In the genomic region with DNA sequence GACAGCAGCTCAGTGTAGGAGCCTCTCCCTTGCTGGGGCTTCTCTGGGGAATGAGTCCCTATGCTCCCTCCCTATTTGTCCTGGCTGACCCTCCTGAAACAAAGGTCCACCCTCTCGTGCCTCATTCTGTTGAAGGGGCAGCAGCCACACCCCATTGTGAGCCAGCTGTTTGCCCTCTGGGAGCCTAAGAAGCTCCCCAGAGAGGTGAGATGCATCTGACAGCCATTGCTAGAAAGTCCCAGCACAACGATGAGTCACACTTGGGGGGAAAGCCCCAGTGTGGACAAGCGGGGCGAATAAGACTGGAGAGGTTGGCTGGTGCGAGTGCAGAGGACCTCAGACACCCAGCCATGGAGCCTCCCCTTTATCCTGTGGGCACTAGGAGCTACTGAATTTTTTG, we compare ENCODE assay signal across 1 cellular context.
TF ChIP-seq lines count a peak whose summit lies in the region.

No MANE protein-coding gene starts in this region.

TF ChIP-seq in GM23338, 12 proteins besides CTCF, POLR2A, EP300 and RAD21 (continued from another document):
- TF ChIP-seq, protein P1, sequence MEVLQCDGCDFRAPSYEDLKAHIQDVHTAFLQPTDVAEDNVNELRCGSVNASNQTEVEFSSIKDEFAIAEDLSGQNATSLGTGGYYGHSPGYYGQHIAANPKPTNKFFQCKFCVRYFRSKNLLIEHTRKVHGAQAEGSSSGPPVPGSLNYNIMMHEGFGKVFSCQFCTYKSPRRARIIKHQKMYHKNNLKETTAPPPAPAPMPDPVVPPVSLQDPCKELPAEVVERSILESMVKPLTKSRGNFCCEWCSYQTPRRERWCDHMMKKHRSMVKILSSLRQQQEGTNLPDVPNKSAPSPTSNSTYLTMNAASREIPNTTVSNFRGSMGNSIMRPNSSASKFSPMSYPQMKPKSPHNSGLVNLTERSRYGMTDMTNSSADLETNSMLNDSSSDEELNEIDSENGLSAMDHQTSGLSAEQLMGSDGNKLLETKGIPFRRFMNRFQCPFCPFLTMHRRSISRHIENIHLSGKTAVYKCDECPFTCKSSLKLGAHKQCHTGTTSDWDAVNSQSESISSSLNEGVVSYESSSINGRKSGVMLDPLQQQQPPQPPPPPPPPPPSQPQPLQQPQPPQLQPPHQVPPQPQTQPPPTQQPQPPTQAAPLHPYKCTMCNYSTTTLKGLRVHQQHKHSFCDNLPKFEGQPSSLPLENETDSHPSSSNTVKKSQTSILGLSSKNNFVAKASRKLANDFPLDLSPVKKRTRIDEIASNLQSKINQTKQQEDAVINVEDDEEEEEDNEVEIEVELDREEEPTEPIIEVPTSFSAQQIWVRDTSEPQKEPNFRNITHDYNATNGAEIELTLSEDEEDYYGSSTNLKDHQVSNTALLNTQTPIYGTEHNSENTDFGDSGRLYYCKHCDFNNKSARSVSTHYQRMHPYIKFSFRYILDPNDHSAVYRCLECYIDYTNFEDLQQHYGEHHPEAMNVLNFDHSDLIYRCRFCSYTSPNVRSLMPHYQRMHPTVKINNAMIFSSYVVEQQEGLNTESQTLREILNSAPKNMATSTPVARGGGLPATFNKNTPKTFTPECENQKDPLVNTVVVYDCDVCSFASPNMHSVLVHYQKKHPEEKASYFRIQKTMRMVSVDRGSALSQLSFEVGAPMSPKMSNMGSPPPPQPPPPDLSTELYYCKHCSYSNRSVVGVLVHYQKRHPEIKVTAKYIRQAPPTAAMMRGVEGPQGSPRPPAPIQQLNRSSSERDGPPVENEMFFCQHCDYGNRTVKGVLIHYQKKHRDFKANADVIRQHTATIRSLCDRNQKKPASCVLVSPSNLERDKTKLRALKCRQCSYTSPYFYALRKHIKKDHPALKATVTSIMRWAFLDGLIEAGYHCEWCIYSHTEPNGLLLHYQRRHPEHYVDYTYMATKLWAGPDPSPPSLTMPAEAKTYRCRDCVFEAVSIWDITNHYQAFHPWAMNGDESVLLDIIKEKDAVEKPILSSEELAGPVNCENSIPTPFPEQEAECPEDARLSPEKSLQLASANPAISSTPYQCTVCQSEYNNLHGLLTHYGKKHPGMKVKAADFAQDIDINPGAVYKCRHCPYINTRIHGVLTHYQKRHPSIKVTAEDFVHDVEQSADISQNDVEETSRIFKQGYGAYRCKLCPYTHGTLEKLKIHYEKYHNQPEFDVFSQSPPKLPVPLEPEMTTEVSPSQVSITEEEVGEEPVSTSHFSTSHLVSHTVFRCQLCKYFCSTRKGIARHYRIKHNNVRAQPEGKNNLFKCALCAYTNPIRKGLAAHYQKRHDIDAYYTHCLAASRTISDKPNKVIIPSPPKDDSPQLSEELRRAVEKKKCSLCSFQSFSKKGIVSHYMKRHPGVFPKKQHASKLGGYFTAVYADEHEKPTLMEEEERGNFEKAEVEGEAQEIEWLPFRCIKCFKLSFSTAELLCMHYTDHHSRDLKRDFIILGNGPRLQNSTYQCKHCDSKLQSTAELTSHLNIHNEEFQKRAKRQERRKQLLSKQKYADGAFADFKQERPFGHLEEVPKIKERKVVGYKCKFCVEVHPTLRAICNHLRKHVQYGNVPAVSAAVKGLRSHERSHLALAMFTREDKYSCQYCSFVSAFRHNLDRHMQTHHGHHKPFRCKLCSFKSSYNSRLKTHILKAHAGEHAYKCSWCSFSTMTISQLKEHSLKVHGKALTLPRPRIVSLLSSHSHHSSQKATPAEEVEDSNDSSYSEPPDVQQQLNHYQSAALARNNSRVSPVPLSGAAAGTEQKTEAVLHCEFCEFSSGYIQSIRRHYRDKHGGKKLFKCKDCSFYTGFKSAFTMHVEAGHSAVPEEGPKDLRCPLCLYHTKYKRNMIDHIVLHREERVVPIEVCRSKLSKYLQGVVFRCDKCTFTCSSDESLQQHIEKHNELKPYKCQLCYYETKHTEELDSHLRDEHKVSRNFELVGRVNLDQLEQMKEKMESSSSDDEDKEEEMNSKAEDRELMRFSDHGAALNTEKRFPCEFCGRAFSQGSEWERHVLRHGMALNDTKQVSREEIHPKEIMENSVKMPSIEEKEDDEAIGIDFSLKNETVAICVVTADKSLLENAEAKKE (CRISPR knock-in tag; IDR thresholded peaks at IDR 0.05) = no peak
- TF ChIP-seq CREB1 (CRISPR knock-in tag; IDR thresholded peaks at IDR 0.05; ENCODE audit: low read depth) = no peak
